Comparison of ENCODE assay signal across 9 cellular contexts in genomic region chr4:146450524-146450923, GRCh38.
DNase-seq lines count a peak whose midpoint lies in the region; ATAC-seq, FAIRE-seq and TF ChIP-seq lines count a peak whose summit lies in the region.
"Had no signal": no experiment of that assay in that cellular context is flagged by ENCODE, and none has a peak within 500 bp of the region (broad histone marks: within the 10 kb centered on the region; RNA-seq: fewer than 3 reads in every experiment).

No MANE protein-coding gene starts in this region.

- ATAC-seq in GM21381 (IDR thresholded peaks at IDR 0.05; ENCODE audit: unreplicated experiment) (peak; percentile 81), HG03175 (IDR thresholded peaks at IDR 0.05; ENCODE audit: unreplicated experiment) (peak; percentile 79), upper lobe of left lung (ENCODE audit: low FRiP score in 2 of 2) (no peak), heart right ventricle (no peak)
- ATAC-seq in effector memory CD8-positive, alpha-beta T cell (replicated peaks), result no peak

- H3K27me3 Mint-ChIP-seq in effector memory CD8-positive, alpha-beta T cell, result no peaks in the 10 kb centered on the region

- H3K27ac ChIP-seq in upper lobe of left lung, result peak overlapping the region in 1 of 4 donors; percentile 27
- H3K27ac ChIP-seq in heart right ventricle, result peak overlapping the region in 1 of 10 donors; percentile 38

- H3K36me3 Mint-ChIP-seq in effector memory CD8-positive, alpha-beta T cell (ENCODE audit: insufficient read depth), result no peaks in the 10 kb centered on the region

- H3K4me1 Mint-ChIP-seq in effector memory CD8-positive, alpha-beta T cell (ENCODE audit: low read depth in 2 of 2), result peaks cover 28 to 31% of the 10 kb centered on the region in 2 donors

- H3K4me1 ChIP-seq in upper lobe of left lung (no peaks in the 10 kb centered on the region), heart right ventricle (peaks cover 0 to 11% (median 0%) of the 10 kb centered on the region in 9 donors)

- H3K9me3 ChIP-seq in upper lobe of left lung, result no peaks in the 10 kb centered on the region
- peaks cover 0 to 9% (median 0%) of the 10 kb centered on the region in 11 donors for H3K9me3 ChIP-seq in heart right ventricle

- no peak for TF ChIP-seq CTCF in upper lobe of left lung (IDR thresholded peaks at IDR 0.05)
- no peak for TF ChIP-seq CTCF in heart right ventricle (IDR thresholded peaks at IDR 0.05)

- H3K27me3 ChIP-seq in upper lobe of left lung (no peaks in the 10 kb centered on the region), heart right ventricle (no peaks in the 10 kb centered on the region)

- H3K4me3 ChIP-seq in upper lobe of left lung (no peak overlapping the region), heart right ventricle (no peak overlapping the region)

- no peaks in the 10 kb centered on the region for H3K9me3 Mint-ChIP-seq in effector memory CD8-positive, alpha-beta T cell

- peaks cover 0 to 2% (median 0%) of the 10 kb centered on the region in 4 donors for H3K36me3 ChIP-seq in upper lobe of left lung
- H3K36me3 ChIP-seq in heart right ventricle, result peaks cover 0 to under 1% (median 0%) of the 10 kb centered on the region in 9 donors

- H3K4me3 Mint-ChIP-seq in effector memory CD8-positive, alpha-beta T cell, result peak overlapping the region; percentile 11 to 62

- H3K27ac Mint-ChIP-seq in effector memory CD8-positive, alpha-beta T cell, result peak overlapping the region in 1 of 2 donors; percentile 24

- intact Hi-C loops in heart right ventricle (cut with DNase I), result no loop called here

- peak; percentile 65 for FAIRE-seq in GM18507 (lab: Jason Lieb, UNC)

- no peak for TF ChIP-seq POLR2A in upper lobe of left lung (IDR thresholded peaks at IDR 0.05)

- DNase-seq in GM18507 (ENCODE audit: extremely low spot score, insufficient read length, low read depth) (no peak), germinal center (ENCODE audit: low spot score) (no peak), upper lobe of left lung (no peak), heart right ventricle (no peak), DMS153 (lab: John Stamatoyannopoulos, UW) (no peak)
- DNase-seq in effector memory CD8-positive, alpha-beta T cell, result no peak
- DNase-seq: activated CD4-positive, alpha-beta T cell treated with anti-CD3 and anti-CD28 coated beads for 1 hour had no signal

- no peak for TF ChIP-seq EP300 in upper lobe of left lung (IDR thresholded peaks at IDR 0.05)

Comparison
In these comparisons a context has a peak if more than half of its experiments do, and no peak if none do; other contexts are left out.
1. ATAC-seq: peak in GM21381 (single experiment) and HG03175 (single experiment); none in effector memory CD8-positive, alpha-beta T cell (single experiment), upper lobe of left lung (0 of 2) and heart right ventricle (0 of 8).